Comparison of ENCODE assay signal across 1 cellular context in the genomic region with DNA sequence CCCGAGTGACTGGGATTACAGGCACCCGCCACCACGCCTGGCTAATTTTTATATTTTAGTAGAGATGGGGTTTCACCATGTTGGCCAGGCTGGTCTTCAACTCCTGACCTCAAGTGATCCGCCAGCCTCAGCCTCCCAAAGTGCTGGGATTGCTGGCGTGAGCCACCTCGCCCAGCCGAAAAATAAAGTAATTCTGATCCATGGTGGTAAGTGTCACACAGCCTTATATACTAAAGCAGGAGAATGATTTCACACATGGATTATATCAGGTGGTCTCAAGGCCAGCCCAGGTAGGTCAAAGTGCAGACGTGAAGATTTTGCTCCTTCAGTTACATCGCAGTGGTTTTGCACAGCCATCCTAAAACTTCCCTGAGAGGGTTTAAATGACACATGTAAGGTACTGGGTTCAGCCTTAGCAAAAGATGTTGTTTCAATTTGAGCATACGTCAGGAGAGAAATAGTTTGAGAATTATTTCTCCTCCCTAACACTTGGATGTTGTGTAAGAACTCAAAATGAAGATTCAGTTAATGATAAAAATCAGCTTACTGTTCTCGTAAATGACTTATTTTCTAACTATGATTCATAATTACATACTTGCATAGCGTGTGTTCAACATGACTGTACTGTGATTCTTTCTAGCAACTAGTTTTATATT.
TF ChIP-seq lines count a peak whose summit lies in the region.

No MANE protein-coding gene starts in this region.

TF ChIP-seq in SK-N-SH, 30 proteins besides CTCF, POLR2A, EP300 and RAD21 (continued from another document):
- TF ChIP-seq YY1 (IDR thresholded peaks at IDR 0.05; ENCODE audit: low read depth) = no peak
- peak; percentile 62; the same call in 1 of the 2 replicates for TF ChIP-seq FOXM1 (IDR thresholded peaks at IDR 0.05; ENCODE audit: low read depth)
- TF ChIP-seq, protein P1, sequence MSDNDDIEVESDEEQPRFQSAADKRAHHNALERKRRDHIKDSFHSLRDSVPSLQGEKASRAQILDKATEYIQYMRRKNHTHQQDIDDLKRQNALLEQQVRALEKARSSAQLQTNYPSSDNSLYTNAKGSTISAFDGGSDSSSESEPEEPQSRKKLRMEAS (IDR thresholded peaks at IDR 0.05; ENCODE audit: low read depth) = peak; percentile 27; the same call in 1 of the 2 replicates
- TF ChIP-seq EZH2phosphoT487 (IDR thresholded peaks at IDR 0.05; ENCODE audit: borderline replicate concordance, low read depth) = no peak
- TF ChIP-seq NFIC (IDR thresholded peaks at IDR 0.05; ENCODE audit: borderline replicate concordance) = peak; percentile 46; the same call in 1 of the 2 replicates
- peak; percentile 59 for TF ChIP-seq MEF2A (IDR thresholded peaks at IDR 0.05; ENCODE audit: borderline replicate concordance, low read depth)
- peak; percentile 82 for TF ChIP-seq TCF12 (IDR thresholded peaks at IDR 0.05)
- TF ChIP-seq POLR2AphosphoS5 (IDR thresholded peaks at IDR 0.05; ENCODE audit: low read depth, low read length) = peak; percentile 34; the same call in 1 of the 2 replicates
- peak; percentile 91 for TF ChIP-seq FOSL2 (IDR thresholded peaks at IDR 0.05; ENCODE audit: borderline replicate concordance, low read depth)
